In genomic region chr5:179120951-179121666, GRCh38 we compare ENCODE assay signal across 19 cellular contexts.
DNase-seq lines count a peak whose midpoint lies in the region; ATAC-seq, FAIRE-seq and TF ChIP-seq lines count a peak whose summit lies in the region.
"Had no signal": no experiment of that assay in that cellular context is flagged by ENCODE, and none has a peak within 500 bp of the region (broad histone marks: within the 10 kb centered on the region; RNA-seq: fewer than 3 reads in every experiment).

No MANE protein-coding gene starts in this region.

- H3K4me1 ChIP-seq in kidney (ENCODE audit: control insufficient read depth in 1 of 2, insufficient read depth in 1 of 2, low read depth in 1 of 2, low read length in 2 of 2) (no peaks in the 10 kb centered on the region), osteoblast (ENCODE audit: insufficient read depth, low read length) (no peaks in the 10 kb centered on the region), HepG2 (ENCODE audit: insufficient read depth, low read length) (no peaks in the 10 kb centered on the region)
- H3K4me1 ChIP-seq: A549; BLaER1 treated with 17β-estradiol and CSF1 and Interleukin-3, amounts not matched to agents 10 nM and 100 nM had no signal

- no peaks in the 10 kb centered on the region for H4K20me1 ChIP-seq in osteoblast (ENCODE audit: insufficient read depth, low read length)
- H4K20me1 ChIP-seq in HepG2 (ENCODE audit: insufficient read depth, low read length): no peaks in the 10 kb centered on the region
- H4K20me1 ChIP-seq: BLaER1 treated with 17β-estradiol and CSF1 and Interleukin-3, amounts not matched to agents 10 nM and 100 nM had no signal

- CTCF ChIA-PET in HepG2 (lab: Yijun Ruan, JAX; ENCODE audit: low intra/inter-chr PET ratio, low total read pairs): no interaction called here

- TF ChIP-seq CTCF in kidney (IDR thresholded peaks at IDR 0.05; ENCODE audit: borderline replicate concordance, extremely low read depth, insufficient read depth): no peak
- TF ChIP-seq CTCF in osteoblast (IDR thresholded peaks at IDR 0.05; ENCODE audit: extremely low read depth, low read depth, low read length): no peak
- no peak for TF ChIP-seq CTCF in HepG2 (CRISPR knock-in tag; IDR thresholded peaks at IDR 0.05)

- ATAC-seq in Right ventricle myocardium superior (ENCODE audit: poor library complexity) (no peak), HepG2 (no peak)
- ATAC-seq: A549 had no signal

- 86% methylated on average over 37 of the region's 75 CpGs for WGBS in HepG2 (ENCODE audit: low lambda C conversion rate)

- no peaks in the 10 kb centered on the region for H3K27me3 ChIP-seq in osteoblast (ENCODE audit: insufficient read depth, low read length)
- no peaks in the 10 kb centered on the region for H3K27me3 ChIP-seq in HepG2 (ENCODE audit: control insufficient read depth in 1 of 2, insufficient read depth in 2 of 2, low read length in 2 of 2)
- H3K27me3 ChIP-seq: BLaER1 treated with 17β-estradiol and CSF1 and Interleukin-3, amounts not matched to agents 10 nM and 100 nM had no signal

- H3K79me2 ChIP-seq in osteoblast (ENCODE audit: insufficient read depth, low read length): no peaks in the 10 kb centered on the region
- no peaks in the 10 kb centered on the region for H3K79me2 ChIP-seq in HepG2 (ENCODE audit: insufficient read depth, low read length)

- H3K4me3 ChIP-seq in kidney (ENCODE audit: low read length in 2 of 2) (no peak overlapping the region), osteoblast (ENCODE audit: insufficient read depth, low read length) (no peak overlapping the region), HepG2 (replicated peaks in 1 of 3; ENCODE audit: insufficient read depth in 1 of 3, low read depth in 2 of 3, low read length in 3 of 3) (no peak overlapping the region)
- H3K4me3 ChIP-seq: A549; BLaER1 treated with 17β-estradiol and CSF1 and Interleukin-3, amounts not matched to agents 10 nM and 100 nM had no signal

- no TSS peak for BruUV-seq in HepG2 (replicated peaks; lab: Mats Ljungman, UMichigan)

- no peak overlapping the region for H3K9ac ChIP-seq in kidney (ENCODE audit: low read length in 2 of 2)
- H3K9ac ChIP-seq in HepG2 (ENCODE audit: insufficient read depth, low read depth, low read length): no peak overlapping the region
- H3K9ac ChIP-seq: BLaER1 treated with 17β-estradiol and CSF1 and Interleukin-3, amounts not matched to agents 10 nM and 100 nM had no signal

- no peak overlapping the region for H3K4me2 ChIP-seq in osteoblast (ENCODE audit: insufficient read depth, low read length)
- H3K4me2 ChIP-seq in HepG2 (ENCODE audit: low read depth, low read length): no peak overlapping the region
- H3K4me2 ChIP-seq: A549; BLaER1 treated with 17β-estradiol and CSF1 and Interleukin-3, amounts not matched to agents 10 nM and 100 nM had no signal

- POLR2A ChIA-PET in HepG2 (lab: Yijun Ruan, JAX): no interaction called here

- FAIRE-seq in kidney (lab: Jason Lieb, UNC): no peak
- FAIRE-seq in HepG2 (lab: Jason Lieb, UNC): no peak
- FAIRE-seq: A549, G401.6 had no signal

- H3K9me3 ChIP-seq in kidney (ENCODE audit: control insufficient read depth in 1 of 2, low read length in 2 of 2) (no peaks in the 10 kb centered on the region), osteoblast (ENCODE audit: low read depth, low read length) (no peaks in the 10 kb centered on the region), HepG2 (ENCODE audit: low read length) (no peaks in the 10 kb centered on the region; the same call in 1 of the 2 replicates)

- H2AFZ ChIP-seq in osteoblast (ENCODE audit: low read length) (no peak overlapping the region), HepG2 (ENCODE audit: low read length) (no peak overlapping the region)

- no peak for TF ChIP-seq RAD21 in HepG2 (CRISPR knock-in tag; IDR thresholded peaks at IDR 0.05)

- TF ChIP-seq EP300 in HepG2 (IDR thresholded peaks at IDR 0.05; ENCODE audit: low read depth in 2 of 2, low read length in 2 of 2) (no peak), HepG2 (CRISPR knock-in tag; IDR thresholded peaks at IDR 0.05; ENCODE audit: borderline replicate concordance) (no peak)

- intact Hi-C loops in cardiac septum (cut with DNase I): no loop called here
- intact Hi-C loops in Right ventricle myocardium superior (cut with DNase I): no loop called here
- intact Hi-C loops in kidney (cut with DNase I): no loop called here
- intact Hi-C loops in HepG2 (cut with micrococcal nuclease; ENCODE audit: unreplicated experiment): no loop called here

- TF ChIP-seq POLR2A in HepG2 (IDR thresholded peaks at IDR 0.05; ENCODE audit: insufficient read depth in 1 of 2, low read depth in 2 of 2, low read length in 2 of 2): no peak

- in situ Hi-C loops in HepG2 (cut with HindIII; ENCODE audit: extremely low pct_ligation_motif_present, low pct_unique_long_range_greater_than_20kb): no loop called here

- no peaks in the 10 kb centered on the region for H3K36me3 ChIP-seq in kidney (ENCODE audit: control insufficient read depth in 1 of 2, insufficient read depth in 2 of 2, low read length in 2 of 2)
- H3K36me3 ChIP-seq in osteoblast (ENCODE audit: insufficient read depth, low read length): peaks cover 55% of the 10 kb centered on the region
- no peaks in the 10 kb centered on the region for H3K36me3 ChIP-seq in HepG2 (replicated peaks in 1 of 2; ENCODE audit: control insufficient read depth in 1 of 2, insufficient read depth in 2 of 2, low read length in 2 of 2)
- H3K36me3 ChIP-seq: BLaER1 treated with 17β-estradiol and CSF1 and Interleukin-3, amounts not matched to agents 10 nM and 100 nM had no signal

- DNase-seq in cardiac septum (ENCODE audit: low spot score) (peak; percentile 59), Right ventricle myocardium superior (no peak), kidney (peak; percentile 61), osteoblast (ENCODE audit: insufficient read length, low spot score, missing footprints) (peak; percentile 54), ureter (ENCODE audit: low spot score) (peak; percentile 14), HepG2 (ENCODE audit: low spot score) (no peak), substantia nigra (lab: John Stamatoyannopoulos, UW) (no peak), occipital lobe (lab: John Stamatoyannopoulos, UW) (no peak)
- DNase-seq: DND-41, HCEC 1CT, Kasumi-1, MM.1S, NCI-H1105, NCI-H1694, NCI-H2107, NCI-H526 treated with DMSO at 0.1 percent for 48 hours had no signal

- H3K27ac ChIP-seq in kidney (ENCODE audit: low read depth in 2 of 2, low read length in 2 of 2): no peak overlapping the region
- H3K27ac ChIP-seq in osteoblast (ENCODE audit: low read depth, low read length): no peak overlapping the region
- H3K27ac ChIP-seq in HepG2 (ENCODE audit: extremely low read length, insufficient read depth, low read length): no peak overlapping the region
- H3K27ac ChIP-seq in substantia nigra (ENCODE audit: low read depth, low read length, poor library complexity, severe bottlenecking): no peak overlapping the region
- H3K27ac ChIP-seq: A549; BLaER1 treated with 17β-estradiol and CSF1 and Interleukin-3, amounts not matched to agents 10 nM and 100 nM had no signal

TF ChIP-seq in HepG2, 621 proteins besides CTCF, POLR2A, EP300 and RAD21:
- TF ChIP-seq SYNCRIP (IDR thresholded peaks at IDR 0.05; ENCODE audit: insufficient read depth, low read depth, low read length) (no peak), MEIS1 (CRISPR knock-in tag; IDR thresholded peaks at IDR 0.05; ENCODE audit: borderline replicate concordance) (no peak), GRHL1 (CRISPR knock-in tag; conservative IDR thresholded peaks at IDR 0.05) (no peak), ATM (IDR thresholded peaks at IDR 0.05; ENCODE audit: borderline replicate concordance) (no peak), ZNF598 (CRISPR knock-in tag; IDR thresholded peaks at IDR 0.05; ENCODE audit: borderline replicate concordance) (no peak), MBD4 (IDR thresholded peaks at IDR 0.05; ENCODE audit: borderline replicate concordance, low read length) (no peak), NFE2L1 (CRISPR knock-in tag; IDR thresholded peaks at IDR 0.05; ENCODE audit: borderline replicate concordance) (no peak), HNF4A (CRISPR knock-in tag; IDR thresholded peaks at IDR 0.05) (no peak), KDM1A (CRISPR knock-in tag; IDR thresholded peaks at IDR 0.05) (no peak), ZNF10 (CRISPR knock-in tag; IDR thresholded peaks at IDR 0.05; ENCODE audit: borderline replicate concordance, low read depth) (no peak)

Comparison
In these comparisons a context has a peak if more than half of its experiments do, and no peak if none do; other contexts are left out.
1. DNase-seq: peak in cardiac septum (single experiment), kidney (single experiment), osteoblast (single experiment) and ureter (single experiment); none in Right ventricle myocardium superior (single experiment), HepG2 (single experiment), substantia nigra (0 of 49) and occipital lobe (single experiment).